20 cellular contexts compared by ENCODE assay signal in genomic region chr2:163205696-163206267, GRCh38.
"Had no signal": no experiment of that assay in that cellular context is flagged by ENCODE, and none has a peak within 500 bp of the region (broad histone marks: within the 10 kb centered on the region; RNA-seq: fewer than 3 reads in every experiment).

No MANE protein-coding gene starts in this region.

- ATAC-seq: foreskin keratinocyte; naive thymus-derived CD8-positive, alpha-beta T cell; stimulated activated naive B cell treated with anti-CD40 and anti-IgM and Interleukin-4, amounts not matched to agents 10 μg/mL and 1 μg/mL and 100 μg/mL, for 72 hours; stimulated activated naive CD8-positive, alpha-beta T cell treated with anti-CD3 and anti-CD28 coated beads, Interleukin-15, amount 100 ng/mL, for 72 hours; upper lobe of right lung had no signal

- H3K79me2 ChIP-seq: hepatocyte had no signal

- H3K27me3 ChIP-seq: foreskin keratinocyte, hepatocyte, ovary, right atrium auricular region, sigmoid colon, testis, tibial nerve, upper lobe of right lung, vagina had no signal

- H3K36me3 ChIP-seq: ovary, right atrium auricular region, sigmoid colon, tibial nerve, upper lobe of right lung, vagina had no signal

- H2AFZ ChIP-seq: hepatocyte had no signal

- H3K36me3 Mint-ChIP-seq: naive thymus-derived CD8-positive, alpha-beta T cell; stimulated activated naive B cell treated with anti-CD40 and anti-IgM and Interleukin-4, amounts not matched to agents 10 μg/mL and 1 μg/mL and 100 μg/mL, for 72 hours had no signal

- H3K4me3 Mint-ChIP-seq: dendritic cell treated with granulocyte-macrophage colony-stimulating factor and Interleukin-4, amounts not matched to agents 40 ng/mL and 50 ng/mL, for 4 days; naive thymus-derived CD8-positive, alpha-beta T cell; stimulated activated naive B cell treated with anti-CD40 and anti-IgM and Interleukin-4, amounts not matched to agents 10 μg/mL and 1 μg/mL and 100 μg/mL, for 72 hours; stimulated activated naive CD8-positive, alpha-beta T cell treated with anti-CD3 and anti-CD28 coated beads, Interleukin-15, amount 100 ng/mL, for 72 hours had no signal

- H3K4me1 ChIP-seq: foreskin keratinocyte, right atrium auricular region, sigmoid colon, testis, tibial nerve, upper lobe of right lung, vagina had no signal

- H3K9me3 Mint-ChIP-seq: dendritic cell treated with granulocyte-macrophage colony-stimulating factor and Interleukin-4, amounts not matched to agents 40 ng/mL and 50 ng/mL, for 4 days; stimulated activated naive B cell treated with anti-CD40 and anti-IgM and Interleukin-4, amounts not matched to agents 10 μg/mL and 1 μg/mL and 100 μg/mL, for 72 hours had no signal

- H3K4me1 Mint-ChIP-seq: naive thymus-derived CD8-positive, alpha-beta T cell; stimulated activated naive B cell treated with anti-CD40 and anti-IgM and Interleukin-4, amounts not matched to agents 10 μg/mL and 1 μg/mL and 100 μg/mL, for 72 hours; stimulated activated naive CD8-positive, alpha-beta T cell treated with anti-CD3 and anti-CD28 coated beads, Interleukin-15, amount 100 ng/mL, for 72 hours had no signal

- H3K4me3 ChIP-seq: hepatocyte, ovary, right atrium auricular region, sigmoid colon, skin epidermis, testis, tibial nerve, upper lobe of right lung, vagina had no signal

- H3K27ac ChIP-seq: foreskin keratinocyte, hepatocyte, ovary, right atrium auricular region, sigmoid colon, skin epidermis, testis, tibial nerve, upper lobe of right lung, vagina had no signal

- H3K9me3 ChIP-seq: ovary, right atrium auricular region, sigmoid colon, testis, tibial nerve, upper lobe of right lung, vagina had no signal

- H3K27ac Mint-ChIP-seq: dendritic cell treated with granulocyte-macrophage colony-stimulating factor and Interleukin-4, amounts not matched to agents 40 ng/mL and 50 ng/mL, for 4 days; naive thymus-derived CD8-positive, alpha-beta T cell; stimulated activated naive B cell treated with anti-CD40 and anti-IgM and Interleukin-4, amounts not matched to agents 10 μg/mL and 1 μg/mL and 100 μg/mL, for 72 hours; stimulated activated naive CD8-positive, alpha-beta T cell treated with anti-CD3 and anti-CD28 coated beads, Interleukin-15, amount 100 ng/mL, for 72 hours had no signal

- H3K27me3 Mint-ChIP-seq: dendritic cell treated with granulocyte-macrophage colony-stimulating factor and Interleukin-4, amounts not matched to agents 40 ng/mL and 50 ng/mL, for 4 days; naive thymus-derived CD8-positive, alpha-beta T cell; stimulated activated naive B cell treated with anti-CD40 and anti-IgM and Interleukin-4, amounts not matched to agents 10 μg/mL and 1 μg/mL and 100 μg/mL, for 72 hours; stimulated activated naive CD8-positive, alpha-beta T cell treated with anti-CD3 and anti-CD28 coated beads, Interleukin-15, amount 100 ng/mL, for 72 hours had no signal

- H3K4me2 ChIP-seq: hepatocyte had no signal

- DNase-seq: erythroblast; foreskin keratinocyte; head of caudate nucleus; kidney glomerular epithelial cell; naive thymus-derived CD8-positive, alpha-beta T cell; nucleus accumbens; ovary; sigmoid colon; stimulated activated CD4-positive, alpha-beta T cell treated with anti-CD3 and anti-CD28 coated beads, Interleukin-2, amount 100 ng/mL, for 24 hours; stimulated activated CD4-positive, alpha-beta T cell treated with anti-CD3 and anti-CD28 coated beads, Interleukin-4, amount 100 ng/mL, for 4 hours; stimulated activated naive B cell treated with anti-CD40 and anti-IgM and Interleukin-4, amounts not matched to agents 10 μg/mL and 1 μg/mL and 100 μg/mL, for 72 hours; stimulated activated naive CD8-positive, alpha-beta T cell treated with anti-CD3 and anti-CD28 coated beads, Interleukin-15, amount 100 ng/mL, for 72 hours; testis; upper lobe of right lung had no signal
